Comparison of ENCODE assay signal across 8 cellular contexts in the genomic region with DNA sequence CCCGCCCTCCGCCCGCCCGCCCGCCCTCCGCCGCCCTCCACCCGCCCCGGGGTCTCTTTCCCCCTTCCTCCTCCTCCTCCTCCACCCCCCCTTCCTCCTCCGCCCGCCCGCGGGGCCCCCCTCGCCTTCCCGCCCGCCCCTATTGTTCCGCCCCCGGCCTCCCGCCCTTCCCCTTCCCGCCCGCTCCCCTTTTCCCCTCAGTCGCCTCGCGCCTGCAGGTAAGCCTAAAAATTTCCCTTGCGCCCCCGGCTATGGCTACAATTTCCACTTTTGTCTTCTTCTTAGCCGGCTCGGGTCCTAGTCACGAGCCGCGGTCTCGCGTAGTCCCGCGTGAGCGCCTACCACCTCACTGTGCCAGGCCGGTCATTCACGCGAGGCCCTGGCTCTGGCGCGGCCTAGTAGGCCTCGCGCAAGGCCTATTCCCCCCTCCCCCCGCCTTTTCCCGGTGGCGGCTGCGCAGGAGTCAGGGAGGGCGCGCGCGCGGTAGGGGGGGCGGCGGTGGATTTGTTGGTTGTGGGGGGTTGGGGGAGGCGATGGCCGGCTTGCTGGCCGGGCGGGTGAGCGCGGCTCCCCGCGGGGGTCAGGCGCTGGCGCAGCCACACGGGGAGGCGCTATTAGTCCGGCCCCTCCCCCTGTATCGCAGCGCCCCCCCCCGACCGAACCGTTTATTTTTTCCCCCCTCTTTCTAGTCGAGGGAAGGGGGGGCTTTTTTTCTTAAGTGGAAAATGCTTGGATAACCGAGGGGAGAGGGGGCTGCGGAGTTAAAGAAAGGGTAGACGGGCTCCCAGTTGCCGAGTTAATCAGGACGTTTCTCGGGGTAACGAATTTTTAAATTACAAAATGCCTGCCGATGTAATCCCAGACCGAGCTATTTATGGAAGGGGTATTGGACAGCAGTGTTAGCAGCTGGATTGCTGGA. TPM values are rescaled to one million over a fixed set of nuclear protein-coding genes. Genes with fewer than 3 reads are reported as not detected.
DNase-seq lines count a peak whose midpoint lies in the region; ATAC-seq and TF ChIP-seq lines count a peak whose summit lies in the region.

No MANE protein-coding gene starts in this region.

- H3K27ac ChIP-seq in left lung: peak overlapping the region; percentile 92 to 94

- TF ChIP-seq CTCF in left lung (IDR thresholded peaks at IDR 0.05): peak in 1 of 2 donors; percentile 18

- peaks cover 4 to 52% of the 10 kb centered on the region in 2 donors for H3K36me3 ChIP-seq in left lung

- intact Hi-C loops in left lung (cut with DNase I): no loop called here

- H3K4me1 ChIP-seq in left lung: peaks cover 14 to 38% of the 10 kb centered on the region in 2 donors

- peak overlapping the region; percentile 54 to 69 for H3K4me3 ChIP-seq in left lung

- no peaks in the 10 kb centered on the region for H3K27me3 ChIP-seq in left lung

- no peaks in the 10 kb centered on the region for H3K9me3 ChIP-seq in left lung

- ATAC-seq in HG02798 (IDR thresholded peaks at IDR 0.05; ENCODE audit: poor library complexity, unreplicated experiment) (peak; percentile 36), left lung (peak; percentile 82), GM21737 (IDR thresholded peaks at IDR 0.05; ENCODE audit: unreplicated experiment) (no peak)

- DNase-seq in D341Med (ENCODE audit: low spot score) (peak; percentile 85), NCI-H446 (lab: John Stamatoyannopoulos, UW) (peak; percentile 68 to 77), dedifferentiated amniotic fluid mesenchymal stem cell (ENCODE audit: extremely low spot score) (peak; percentile 72), left lung (peak; percentile 84 to 91)
- peak; percentile 62 to 65 for DNase-seq in activated CD4-positive, alpha-beta T cell treated with anti-CD3 and anti-CD28 coated beads, Interleukin-2, amount 50 U/mL, for 24 hours (ENCODE audit: low read depth in 1 of 2, low spot score in 1 of 2)
- peak; percentile 64 to 69 for DNase-seq in stimulated activated CD4-positive, alpha-beta T cell treated with anti-CD3 and anti-CD28 coated beads, Interleukin-1b, Interleukin-23, amount 100 ng/mL, for 4 hours (ENCODE audit: low read depth in 2 of 2)

RNA-seq across cellular contexts. Expression of a gene that starts 0.5 kb away (rescaled TPM):
- total RNA-seq in left lung: 100 to 1,000 TPM; 634 to 679 TPM

RNA-seq across cellular contexts. Expression of a gene that starts 10.9 kb away (rescaled TPM):
- total RNA-seq in left lung: 100 to 1,000 TPM; 146 to 155 TPM

RNA-seq across cellular contexts. Expression of a gene that starts 28.8 kb away (rescaled TPM):
- total RNA-seq in left lung: under 1 TPM in 1 of 2 donors, not detected in 1; 0.18 TPM

RNA-seq across cellular contexts. Expression of a gene that starts 46.8 kb away (rescaled TPM):
- total RNA-seq in left lung: 10 to 100 TPM; 19.9 to 24.2 TPM

RNA-seq across cellular contexts. Expression of a gene that starts 48.7 kb away (rescaled TPM):
- total RNA-seq in left lung: 10 to 100 TPM; 35.6 to 39.9 TPM
